27 cellular contexts compared by ENCODE assay signal in the genomic region with DNA sequence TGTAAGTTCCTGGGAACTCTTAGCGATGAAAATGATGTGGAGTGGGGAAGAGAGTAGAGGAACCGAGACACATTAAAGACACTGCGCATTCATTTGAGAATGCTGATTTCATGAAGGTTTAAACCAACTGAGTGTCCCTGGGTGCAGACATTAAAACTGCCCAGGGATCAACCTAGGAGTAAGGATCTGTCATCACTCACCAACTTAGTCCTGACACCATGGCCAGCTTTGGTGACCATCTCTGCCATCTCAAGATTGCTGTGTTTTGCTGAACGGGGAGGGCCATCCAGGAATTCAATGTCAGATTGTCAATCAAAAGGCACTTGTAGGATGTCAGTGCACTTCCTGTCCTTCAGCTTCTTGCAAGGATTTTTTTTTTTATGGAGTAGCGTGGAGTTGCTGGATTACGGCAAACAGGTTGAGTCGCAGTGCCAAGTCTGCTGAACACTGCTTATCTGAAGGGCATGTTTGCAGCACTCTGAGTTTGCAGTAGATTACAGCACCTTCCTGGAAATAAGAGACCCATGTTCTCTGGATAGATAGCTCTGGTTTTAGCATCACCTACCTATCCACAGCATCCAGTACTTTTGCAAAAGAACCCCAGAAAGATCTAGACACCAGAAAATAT.
"Had no signal": no experiment of that assay in that cellular context is flagged by ENCODE, and none has a peak within 500 bp of the region (broad histone marks: within the 10 kb centered on the region; RNA-seq: fewer than 3 reads in every experiment).

No MANE protein-coding gene starts in this region.

- H3K4me1 ChIP-seq: esophagus muscularis mucosa, foreskin keratinocyte, gastroesophageal sphincter, prostate gland, thyroid gland, vagina had no signal

- DNase-seq: dermis blood vessel endothelial cell; effector memory CD4-positive, alpha-beta T cell; foreskin keratinocyte; hippocampal formation; left cardiac atrium; left ventricle myocardium inferior; natural killer cell; stimulated activated CD4-positive, alpha-beta T cell treated with anti-CD3 and anti-CD28 coated beads, Interleukin-12 subunit alpha, Interleukin-12 subunit beta, amount 100 ng/mL, for 4 hours; stimulated activated CD4-positive, alpha-beta T cell treated with anti-CD3 and anti-CD28 coated beads, Interleukin-1b, Interleukin-23, amount 100 ng/mL, for 48 hours; stimulated activated CD4-positive, alpha-beta T cell treated with anti-CD3 and anti-CD28 coated beads, Interleukin-4, amount 100 ng/mL, for 1 hour; stimulated activated CD8-positive, alpha-beta memory T cell treated with anti-CD3 and anti-CD28 coated beads, Interleukin-4, amount 100 ng/mL, for 48 hours; stimulated activated naive CD4-positive, alpha-beta T cell; stimulated activated naive CD8-positive, alpha-beta T cell treated with anti-CD3 and anti-CD28 coated beads, Interleukin-15, amount 100 ng/mL, for 72 hours; thyroid gland; trophoblast cell had no signal

- H3K27me3 ChIP-seq: heart left ventricle, right atrium auricular region, thyroid gland, vagina had no signal

- ATAC-seq: foreskin keratinocyte; gastroesophageal sphincter; left cardiac atrium; natural killer cell; sciatic nerve; stimulated activated naive CD8-positive, alpha-beta T cell treated with anti-CD3 and anti-CD28 coated beads, Interleukin-15, amount 100 ng/mL, for 72 hours had no signal

- FAIRE-seq: endothelial cell of umbilical vein, islet of Langerhans had no signal

- H3K4me3 ChIP-seq: coronary artery, esophagus muscularis mucosa, gastroesophageal sphincter, heart left ventricle, left ventricle myocardium inferior, lung, prostate gland, right atrium auricular region, smooth muscle cell, thyroid gland, vagina had no signal

- H3K4me2 ChIP-seq: smooth muscle cell had no signal

- H3K9me3 ChIP-seq: esophagus muscularis mucosa, gastroesophageal sphincter, heart left ventricle, left ventricle myocardium inferior, prostate gland, right atrium auricular region, thyroid gland, vagina had no signal

- H3K36me3 ChIP-seq: esophagus muscularis mucosa, gastroesophageal sphincter, heart left ventricle, left ventricle myocardium inferior, prostate gland, right atrium auricular region, thyroid gland, vagina had no signal

- H3K27ac ChIP-seq: coronary artery, esophagus muscularis mucosa, foreskin keratinocyte, gastroesophageal sphincter, heart left ventricle, left ventricle myocardium inferior, prostate gland, right atrium auricular region, thyroid gland, vagina had no signal
